8 cellular contexts compared by ENCODE assay signal in genomic region chr9:37994639-37995347, GRCh38.
DNase-seq lines count a peak whose midpoint lies in the region; ATAC-seq, FAIRE-seq and TF ChIP-seq lines count a peak whose summit lies in the region.

No MANE protein-coding gene starts in this region.

- H2AFZ ChIP-seq in HepG2 (ENCODE audit: low read length) = no peak overlapping the region

- H3K27ac Mint-ChIP-seq in stimulated activated naive CD8-positive, alpha-beta T cell treated with anti-CD3 and anti-CD28 coated beads, Interleukin-15, amount 100 ng/mL, for 72 hours = peak overlapping the region; percentile 48 to 57

- peaks cover 62% of the 10 kb centered on the region for H3K79me2 ChIP-seq in HepG2 (ENCODE audit: insufficient read depth, low read length)

- H3K27ac ChIP-seq in breast epithelium (peak overlapping the region; percentile 42 to 53), HepG2 (ENCODE audit: extremely low read length, insufficient read depth, low read length) (no peak overlapping the region)

- in situ Hi-C loops in Caki2 (cut with HindIII; ENCODE audit: low pct_unique_long_range_greater_than_20kb, low sequenced_read_pairs) = no loop called here
- in situ Hi-C loops in HepG2 (cut with HindIII; ENCODE audit: extremely low pct_ligation_motif_present, low pct_unique_long_range_greater_than_20kb) = no loop called here

- H3K9me3 Mint-ChIP-seq in stimulated activated naive CD8-positive, alpha-beta T cell treated with anti-CD3 and anti-CD28 coated beads, Interleukin-15, amount 100 ng/mL, for 72 hours = no peaks in the 10 kb centered on the region

- H3K4me1 ChIP-seq in breast epithelium = no peaks in the 10 kb centered on the region
- no peaks in the 10 kb centered on the region for H3K4me1 ChIP-seq in HepG2 (ENCODE audit: insufficient read depth, low read length)

- TF ChIP-seq CTCF in breast epithelium (IDR thresholded peaks at IDR 0.05) = no peak
- TF ChIP-seq CTCF in HepG2 (CRISPR knock-in tag; IDR thresholded peaks at IDR 0.05) = no peak

- TF ChIP-seq POLR2A in breast epithelium (IDR thresholded peaks at IDR 0.05) (no peak), HepG2 (IDR thresholded peaks at IDR 0.05; ENCODE audit: insufficient read depth in 1 of 2, low read depth in 2 of 2, low read length in 2 of 2) (no peak)

- CTCF ChIA-PET in HepG2 (lab: Yijun Ruan, JAX; ENCODE audit: low intra/inter-chr PET ratio, low total read pairs) = no interaction called here

- TF ChIP-seq RAD21 in HepG2 (CRISPR knock-in tag; IDR thresholded peaks at IDR 0.05) = no peak

- H3K9me3 ChIP-seq in breast epithelium (no peaks in the 10 kb centered on the region), HepG2 (ENCODE audit: low read length) (no peaks in the 10 kb centered on the region)

- H3K36me3 ChIP-seq in breast epithelium (no peaks in the 10 kb centered on the region), HepG2 (replicated peaks in 1 of 2; ENCODE audit: control insufficient read depth in 1 of 2, insufficient read depth in 2 of 2, low read length in 2 of 2) (peaks cover 32 to 74% of the 10 kb centered on the region in 2 experiments)

- peaks cover 7% of the 10 kb centered on the region for H3K27me3 Mint-ChIP-seq in stimulated activated naive CD8-positive, alpha-beta T cell treated with anti-CD3 and anti-CD28 coated beads, Interleukin-15, amount 100 ng/mL, for 72 hours

- no peak overlapping the region for H3K4me2 ChIP-seq in HepG2 (ENCODE audit: low read depth, low read length)

- H3K4me3 ChIP-seq in breast epithelium (peak overlapping the region in 1 of 3 donors; percentile 44), HepG2 (replicated peaks in 1 of 3; ENCODE audit: insufficient read depth in 1 of 3, low read depth in 2 of 3, low read length in 3 of 3) (no peak overlapping the region)

- POLR2A ChIA-PET in HepG2 (lab: Yijun Ruan, JAX) = no interaction called here

- TF ChIP-seq EP300 in HepG2 (IDR thresholded peaks at IDR 0.05; ENCODE audit: low read depth in 2 of 2, low read length in 2 of 2) (no peak), HepG2 (CRISPR knock-in tag; IDR thresholded peaks at IDR 0.05; ENCODE audit: borderline replicate concordance) (no peak)

- peaks cover 49% of the 10 kb centered on the region; the same call in 1 of the 2 replicates for H4K20me1 ChIP-seq in HepG2 (ENCODE audit: insufficient read depth, low read length)

- peak; percentile 59 for ATAC-seq in GM19324 (IDR thresholded peaks at IDR 0.05; ENCODE audit: low FRiP score, unreplicated experiment)
- ATAC-seq in HG03442 (IDR thresholded peaks at IDR 0.05; ENCODE audit: unreplicated experiment) = peak; percentile 69
- no peak for ATAC-seq in HepG2
- ATAC-seq in stimulated activated naive CD8-positive, alpha-beta T cell treated with anti-CD3 and anti-CD28 coated beads, Interleukin-15, amount 100 ng/mL, for 72 hours = peak; percentile 74

- WGBS in HepG2 (ENCODE audit: low lambda C conversion rate) = 90% methylated on average over 15 of the region's 15 CpGs

- intact Hi-C loops in breast epithelium (cut with DNase I; ENCODE audit: low total_unique reads) = no loop called here
- intact Hi-C loops in HepG2 (cut with micrococcal nuclease; ENCODE audit: unreplicated experiment) = no loop called here

- no peak for FAIRE-seq in HepG2 (lab: Jason Lieb, UNC)

- no peaks in the 10 kb centered on the region for H3K27me3 ChIP-seq in breast epithelium
- H3K27me3 ChIP-seq in HepG2 (ENCODE audit: control insufficient read depth in 1 of 2, insufficient read depth in 2 of 2, low read length in 2 of 2) = no peaks in the 10 kb centered on the region

- peak overlapping the region; percentile 16 to 68 for H3K4me3 Mint-ChIP-seq in stimulated activated naive CD8-positive, alpha-beta T cell treated with anti-CD3 and anti-CD28 coated beads, Interleukin-15, amount 100 ng/mL, for 72 hours

- peaks cover 24% of the 10 kb centered on the region for H3K4me1 Mint-ChIP-seq in stimulated activated naive CD8-positive, alpha-beta T cell treated with anti-CD3 and anti-CD28 coated beads, Interleukin-15, amount 100 ng/mL, for 72 hours

- BruUV-seq in HepG2 (replicated peaks; lab: Mats Ljungman, UMichigan) = no TSS peak

- DNase-seq in Caki2 (ENCODE audit: low read depth) (peak; percentile 61), NOMO-1 treated with dmso at 0.1 percent for 144 hours (lab: John Stamatoyannopoulos, UW; ENCODE audit: unreplicated experiment) (peak; percentile 38), breast epithelium (ENCODE audit: low spot score in 2 of 2) (no peak), HepG2 (ENCODE audit: low spot score) (no peak), H4 (ENCODE audit: low spot score) (no peak)
- peak; percentile 10 to 28 for DNase-seq in stimulated activated naive CD8-positive, alpha-beta T cell treated with anti-CD3 and anti-CD28 coated beads, Interleukin-15, amount 100 ng/mL, for 72 hours

- no peak overlapping the region for H3K9ac ChIP-seq in HepG2 (ENCODE audit: insufficient read depth, low read depth, low read length)

TF ChIP-seq in HepG2, 621 proteins besides CTCF, POLR2A, EP300 and RAD21:
- TF ChIP-seq ZNF724P (CRISPR knock-in tag; IDR thresholded peaks at IDR 0.05; ENCODE audit: borderline replicate concordance) = no peak
- TF ChIP-seq ZNF781 (CRISPR knock-in tag; IDR thresholded peaks at IDR 0.05; ENCODE audit: borderline replicate concordance, not compliant biosample characterization) = no peak
- peak; percentile 5 for TF ChIP-seq RBM22 (optimal IDR thresholded peaks at IDR 0.05; ENCODE audit: low read length)
- TF ChIP-seq ZBTB33 (CRISPR knock-in tag; IDR thresholded peaks at IDR 0.05) = 0 out of 2 replicates have a peak, but pooled peaks have one; percentile 45
- no peak for TF ChIP-seq ARID4A (CRISPR knock-in tag; IDR thresholded peaks at IDR 0.05; ENCODE audit: borderline replicate concordance)
- TF ChIP-seq HBP1 (CRISPR knock-in tag; IDR thresholded peaks at IDR 0.05; ENCODE audit: low read depth) = no peak

Comparison
In these comparisons a context has a peak if more than half of its experiments do, and no peak if none do; other contexts are left out.
1. DNase-seq: peak in Caki2 (single experiment), NOMO-1 treated with dmso at 0.1 percent for 144 hours (single experiment) and stimulated activated naive CD8-positive, alpha-beta T cell treated with anti-CD3 and anti-CD28 coated beads, Interleukin-15, amount 100 ng/mL, for 72 hours (2 of 2); none in breast epithelium (0 of 2), HepG2 (single experiment) and H4 (single experiment).